ENCODE assay signal across 14 cellular contexts in the genomic region with DNA sequence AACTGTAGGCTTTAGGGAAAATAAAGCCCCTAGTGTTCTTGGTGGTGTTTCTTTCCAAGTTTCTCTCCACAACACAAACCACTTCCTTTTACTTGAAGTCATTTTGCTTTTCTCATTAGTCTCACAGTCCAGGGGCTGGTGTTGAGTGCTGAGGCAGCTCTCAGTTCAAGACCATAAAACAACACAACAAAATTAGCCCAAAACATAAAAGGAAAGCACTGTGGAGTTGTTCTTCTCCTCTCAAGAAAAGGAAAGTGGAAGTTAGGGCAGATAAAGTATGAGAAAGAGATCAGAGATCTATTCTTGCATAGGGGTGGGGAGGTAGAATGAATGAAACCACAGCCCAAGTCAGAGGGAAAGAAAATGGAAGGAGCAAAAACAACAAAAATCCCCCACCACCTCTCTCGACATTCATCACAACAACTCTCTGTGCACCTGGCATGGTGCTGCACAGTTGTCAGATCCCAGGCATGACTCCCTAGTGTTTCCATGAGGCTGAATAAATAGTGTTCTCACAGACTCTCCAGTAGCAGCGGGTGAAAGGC.
DNase-seq lines count a peak whose midpoint lies in the region; ATAC-seq and TF ChIP-seq lines count a peak whose summit lies in the region.
"Had no signal": no experiment of that assay in that cellular context is flagged by ENCODE, and none has a peak within 500 bp of the region (broad histone marks: within the 10 kb centered on the region; RNA-seq: fewer than 3 reads in every experiment).

No MANE protein-coding gene starts in this region.

- no peaks in the 10 kb centered on the region for H3K9me3 Mint-ChIP-seq in T-cell
- no peaks in the 10 kb centered on the region for H3K9me3 Mint-ChIP-seq in natural killer cell

- H3K27me3 Mint-ChIP-seq in T-cell = no peaks in the 10 kb centered on the region
- H3K27me3 Mint-ChIP-seq in natural killer cell (ENCODE audit: low read depth in 2 of 2) = no peaks in the 10 kb centered on the region

- DNase-seq in DMS79 (lab: John Stamatoyannopoulos, UW) (peak; percentile 1), DMS79 treated with DMSO at 0.1 percent for 48 hours (lab: John Stamatoyannopoulos, UW) (no peak), T-cell (no peak), natural killer cell (no peak), kidney glomerular epithelial cell (lab: John Stamatoyannopoulos, UW) (no peak), mucosa of descending colon (no peak)
- DNase-seq: activated gamma-delta T cell treated with Interleukin-2 at 50 U/mL for 16 hours, DMS 273 treated with DMSO at 0.1 percent for 48 hours, glutamatergic neuron, H7, NCI-H1417 treated with DMSO at 0.1 percent for 48 hours had no signal

- H3K36me3 Mint-ChIP-seq in T-cell = no peaks in the 10 kb centered on the region
- H3K36me3 Mint-ChIP-seq in natural killer cell = no peaks in the 10 kb centered on the region

- H3K4me1 Mint-ChIP-seq in T-cell (peaks cover 9 to 14% (median 12%) of the 10 kb centered on the region in 3 donors), natural killer cell (peaks cover 7 to 15% of the 10 kb centered on the region in 2 donors)

- intact Hi-C loops in natural killer cell (cut with micrococcal nuclease) (no loop called here), mucosa of descending colon (cut with DNase I, micrococcal nuclease) (no loop called here)

- H3K4me1 ChIP-seq in mucosa of descending colon (ENCODE audit: low read depth) = peaks cover 9% of the 10 kb centered on the region

- H3K4me3 Mint-ChIP-seq in T-cell = peak overlapping the region in 1 of 3 donors; percentile 42
- peak overlapping the region; percentile 8 for H3K4me3 Mint-ChIP-seq in natural killer cell

- TF ChIP-seq CTCF in natural killer cell (IDR thresholded peaks at IDR 0.05) (no peak), mucosa of descending colon (IDR thresholded peaks at IDR 0.05) (no peak)

- peak overlapping the region; percentile 41 to 66 for H3K27ac Mint-ChIP-seq in T-cell
- peak overlapping the region; percentile 15 to 48 for H3K27ac Mint-ChIP-seq in natural killer cell

- no peaks in the 10 kb centered on the region for H3K36me3 ChIP-seq in mucosa of descending colon (ENCODE audit: low read depth)

- CTCF ChIA-PET in T-cell (lab: Charles Lee) = interaction anchor here in 1 of 2 donors (0.7 kb wide), 1 partner anchor 17 kb away, joined by 5 read pairs; no protein-coding TSS in a partner anchor

- POLR2A ChIA-PET in T-cell (lab: Charles Lee) = no interaction called here

- ATAC-seq in HG02870 (IDR thresholded peaks at IDR 0.05; ENCODE audit: unreplicated experiment) (peak; percentile 49), T-cell (replicated peaks in 1 of 4) (peak in 2 of 4 experiments; percentile 40 to 88), natural killer cell (peak in 2 of 3 donors; percentile 34 to 45), mucosa of descending colon (no peak), HG02588 (IDR thresholded peaks at IDR 0.05; ENCODE audit: unreplicated experiment) (no peak)

- H3K9me3 ChIP-seq in mucosa of descending colon = no peaks in the 10 kb centered on the region

- no peak overlapping the region for H3K4me3 ChIP-seq in mucosa of descending colon
- H3K4me3 ChIP-seq: lung had no signal

Comparison
In these comparisons a context has a peak if more than half of its experiments do, and no peak if none do; other contexts are left out.
1. ATAC-seq: peak in HG02870 (single experiment) and natural killer cell (2 of 3); none in mucosa of descending colon (single experiment) and HG02588 (single experiment).